ENCODE assay signal across 12 cellular contexts in the genomic region with DNA sequence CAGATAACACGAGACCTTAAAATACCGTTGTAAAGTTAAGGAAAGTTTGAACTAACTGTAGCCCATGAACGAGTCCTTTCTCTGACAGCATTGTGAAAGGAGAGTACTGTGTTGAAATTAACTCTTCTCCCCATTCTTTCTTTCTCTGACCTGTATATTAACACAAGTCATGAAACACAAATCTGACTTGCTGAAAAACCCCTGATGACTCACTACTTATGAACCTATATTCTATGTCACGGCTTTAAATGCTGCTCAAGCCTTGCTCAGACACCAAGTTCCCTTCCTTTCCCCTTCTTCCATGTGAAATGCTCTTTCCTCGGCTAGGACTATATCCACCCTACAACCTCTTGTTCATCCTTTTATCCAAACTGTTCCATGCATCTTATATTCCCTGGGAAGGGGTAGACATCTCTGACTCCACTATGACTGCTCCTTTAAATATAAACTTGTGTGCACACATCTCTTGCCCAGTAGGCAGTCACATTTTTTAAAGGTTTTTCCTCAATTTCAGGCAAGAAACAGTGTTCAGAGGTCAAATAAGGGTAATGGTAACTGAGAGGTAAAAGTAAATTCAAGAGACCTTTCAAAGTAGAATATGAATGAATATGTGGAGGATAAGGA.
A peak's percentile ranks its signal among the peaks of the same experiment; 100 is the strongest.
DNase-seq lines count a peak whose midpoint lies in the region; ATAC-seq, FAIRE-seq and TF ChIP-seq lines count a peak whose summit lies in the region.
"Had no signal": no experiment of that assay in that cellular context is flagged by ENCODE, and none has a peak within 500 bp of the region (broad histone marks: within the 10 kb centered on the region; RNA-seq: fewer than 3 reads in every experiment).

No MANE protein-coding gene starts in this region.

- no TSS peak for BruUV-seq in endothelial cell of umbilical vein (replicated peaks; lab: Mats Ljungman, UMichigan)

- no peak for TF ChIP-seq POLR2A in endothelial cell of umbilical vein (IDR thresholded peaks at IDR 0.05; ENCODE audit: low read depth, low read length)

- H3K4me3 ChIP-seq in endothelial cell of umbilical vein (replicated peaks in 1 of 3; ENCODE audit: insufficient read depth in 1 of 3, low read depth in 1 of 3, low read length in 3 of 3), result no peak overlapping the region

- peak; percentile 76 for ATAC-seq in GM21619 (IDR thresholded peaks at IDR 0.05; ENCODE audit: unreplicated experiment)
- no peak for ATAC-seq in omental fat pad (ENCODE audit: low FRiP score)
- no peak for ATAC-seq in HG03439 (IDR thresholded peaks at IDR 0.05; ENCODE audit: unreplicated experiment)
- ATAC-seq in HG03025 (IDR thresholded peaks at IDR 0.05; ENCODE audit: low FRiP score, unreplicated experiment), result no peak

- no peak overlapping the region for H2AFZ ChIP-seq in endothelial cell of umbilical vein (ENCODE audit: low read depth, low read length)

- peak overlapping the region; percentile 20 for H3K27ac ChIP-seq in endothelial cell of umbilical vein (ENCODE audit: insufficient read depth, low read depth, low read length)

- peaks cover 11% of the 10 kb centered on the region for H3K4me1 ChIP-seq in endothelial cell of umbilical vein (ENCODE audit: control insufficient read depth, extremely low read depth, insufficient read depth, low read length)

- intact Hi-C loops in endothelial cell of umbilical vein (cut with micrococcal nuclease), result no loop called here

- DNase-seq in Daoy (ENCODE audit: low read depth), result peak; percentile 74
- peak; percentile 27 for DNase-seq in HPDE6-E6E7 (ENCODE audit: extremely low spot score)
- DNase-seq in endothelial cell of umbilical vein (ENCODE audit: low read depth, low spot score), result peak; percentile 43
- no peak for DNase-seq in NK-92 (lab: John Stamatoyannopoulos, UW; ENCODE audit: unreplicated experiment)
- DNase-seq in omental fat pad (ENCODE audit: low spot score), result no peak
- DNase-seq: endodermal cell, immature natural killer cell, NCI-H2081, Right ventricle myocardium superior had no signal

- dilution Hi-C loops in endothelial cell of umbilical vein (cut with MboI; ENCODE audit: extremely low pct_ligation_motif_present, low sequenced_read_pairs), result no loop called here

- peak; percentile 8 for FAIRE-seq in endothelial cell of umbilical vein (lab: Jason Lieb, UNC)

- POLR2A ChIA-PET in endothelial cell of umbilical vein (lab: Charles Lee), result no interaction called here

- no peaks in the 10 kb centered on the region for H3K9me1 ChIP-seq in endothelial cell of umbilical vein (replicated peaks; ENCODE audit: control insufficient read depth, extremely low read depth, insufficient read depth, low read length)

- no peaks in the 10 kb centered on the region for H3K27me3 ChIP-seq in endothelial cell of umbilical vein (ENCODE audit: control insufficient read depth in 2 of 2, insufficient read depth in 2 of 2, low read length in 2 of 2)

- TF ChIP-seq CTCF in endothelial cell of umbilical vein (IDR thresholded peaks at IDR 0.05; ENCODE audit: extremely low read depth in 1 of 2, insufficient read depth in 1 of 2, low read depth in 1 of 2, low read length in 2 of 2) (no peak), omental fat pad (IDR thresholded peaks at IDR 0.05) (no peak)

- no peak overlapping the region for H3K4me2 ChIP-seq in endothelial cell of umbilical vein (ENCODE audit: insufficient read depth, low read length)

- H3K79me2 ChIP-seq in endothelial cell of umbilical vein (ENCODE audit: control insufficient read depth, insufficient read depth, low read length), result peaks cover 41% of the 10 kb centered on the region

- no peak overlapping the region for H3K9ac ChIP-seq in endothelial cell of umbilical vein (replicated peaks; ENCODE audit: extremely low read depth, insufficient read depth, low read length)

- H3K9me3 ChIP-seq in endothelial cell of umbilical vein (replicated peaks; ENCODE audit: control insufficient read depth, insufficient read depth, low read length), result no peaks in the 10 kb centered on the region

- peaks cover 0 to 6% of the 10 kb centered on the region in 2 experiments for H3K36me3 ChIP-seq in endothelial cell of umbilical vein (ENCODE audit: control insufficient read depth in 2 of 2, extremely low read depth in 1 of 2, insufficient read depth in 2 of 2, low read length in 2 of 2)

- CTCF ChIA-PET in endothelial cell of umbilical vein (lab: Charles Lee), result no interaction called here

- peaks cover 4% of the 10 kb centered on the region for H4K20me1 ChIP-seq in endothelial cell of umbilical vein (replicated peaks; ENCODE audit: control insufficient read depth, extremely low read depth, insufficient read depth, low read length)

TF ChIP-seq in endothelial cell of umbilical vein, 7 proteins besides CTCF, POLR2A, EP300 and RAD21:
- TF ChIP-seq, protein P1, sequence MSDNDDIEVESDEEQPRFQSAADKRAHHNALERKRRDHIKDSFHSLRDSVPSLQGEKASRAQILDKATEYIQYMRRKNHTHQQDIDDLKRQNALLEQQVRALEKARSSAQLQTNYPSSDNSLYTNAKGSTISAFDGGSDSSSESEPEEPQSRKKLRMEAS (IDR thresholded peaks at IDR 0.05; ENCODE audit: insufficient read depth, insufficient read length), result no peak
- TF ChIP-seq MYC (IDR thresholded peaks at IDR 0.05; ENCODE audit: low read depth, low read length), result no peak
- TF ChIP-seq POLR2AphosphoS5 (IDR thresholded peaks at IDR 0.05; ENCODE audit: insufficient read depth, low read depth, low read length), result no peak
- peak; percentile 6 for TF ChIP-seq JUN (IDR thresholded peaks at IDR 0.05; ENCODE audit: borderline replicate concordance, insufficient read depth, insufficient read length, low read depth)
- TF ChIP-seq GATA2 (IDR thresholded peaks at IDR 0.05; ENCODE audit: insufficient read depth, insufficient read length, low read depth, low read length), result no peak
- TF ChIP-seq FOS (IDR thresholded peaks at IDR 0.05; ENCODE audit: borderline replicate concordance, insufficient read depth, low read length), result peak; percentile 9
- no peak for TF ChIP-seq EZH2 (IDR thresholded peaks at IDR 0.05; ENCODE audit: borderline replicate concordance, low read depth, low read length, severe bottlenecking)

Comparison
In these comparisons a context has a peak if more than half of its experiments do, and no peak if none do; other contexts are left out.
1. DNase-seq: peak in Daoy (single experiment), HPDE6-E6E7 (single experiment) and endothelial cell of umbilical vein (single experiment); none in NK-92 (single experiment) and omental fat pad (single experiment).